8 cellular contexts compared by ENCODE assay signal in the genomic region with DNA sequence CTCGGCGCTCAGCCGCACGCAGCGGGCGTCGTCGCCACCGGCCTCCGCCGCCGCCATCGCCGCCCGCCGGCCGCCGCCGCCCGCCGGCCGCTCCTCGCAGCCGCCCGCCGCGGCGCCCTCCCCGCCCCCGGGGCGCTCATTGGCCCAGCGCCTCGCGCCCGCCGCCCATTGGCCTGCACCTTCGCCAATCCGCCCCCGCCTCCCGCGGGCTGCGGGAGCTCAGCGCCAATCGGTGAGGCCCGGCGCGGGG. TPM values are rescaled to one million over a fixed set of nuclear protein-coding genes. Genes with fewer than 3 reads are reported as not detected.
DNase-seq lines count a peak whose midpoint lies in the region; ATAC-seq and TF ChIP-seq lines count a peak whose summit lies in the region.

A gene with protein sequence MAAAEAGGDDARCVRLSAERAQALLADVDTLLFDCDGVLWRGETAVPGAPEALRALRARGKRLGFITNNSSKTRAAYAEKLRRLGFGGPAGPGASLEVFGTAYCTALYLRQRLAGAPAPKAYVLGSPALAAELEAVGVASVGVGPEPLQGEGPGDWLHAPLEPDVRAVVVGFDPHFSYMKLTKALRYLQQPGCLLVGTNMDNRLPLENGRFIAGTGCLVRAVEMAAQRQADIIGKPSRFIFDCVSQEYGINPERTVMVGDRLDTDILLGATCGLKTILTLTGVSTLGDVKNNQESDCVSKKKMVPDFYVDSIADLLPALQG (minus strand): TSS at position 120 of the 250 bp plus-strand sequence. CDS start 63 bp downstream, at position 57.

- H3K36me3 ChIP-seq in spleen: peaks cover 0 to 21% (median 4%) of the 10 kb centered on the region in 6 donors

- H3K36me3 Mint-ChIP-seq in activated naive CD8-positive, alpha-beta T cell treated with anti-CD3 and anti-CD28 coated beads, Interleukin-2, amount 50 U/mL, for 24 hours (ENCODE audit: low read depth): peaks cover 21% of the 10 kb centered on the region

- peak within 1 kb of the TSS; percentile 88 for H3K4me3 Mint-ChIP-seq in activated naive CD8-positive, alpha-beta T cell treated with anti-CD3 and anti-CD28 coated beads, Interleukin-2, amount 50 U/mL, for 24 hours

- H3K27me3 ChIP-seq in spleen (replicated peaks in 1 of 7): no peaks in the 10 kb centered on the region

- 0 to 1% (median 0%) methylated on average over 1 to 47 of the region's 47 CpGs for WGBS in spleen, 5 donors

- H3K9me3 ChIP-seq in spleen: no peaks in the 10 kb centered on the region

- H3K9me3 Mint-ChIP-seq in activated naive CD8-positive, alpha-beta T cell treated with anti-CD3 and anti-CD28 coated beads, Interleukin-2, amount 50 U/mL, for 24 hours: no peaks in the 10 kb centered on the region

- no peak for TF ChIP-seq POLR2A in spleen (IDR thresholded peaks at IDR 0.05)

- peaks cover 24% of the 10 kb centered on the region for H3K4me1 Mint-ChIP-seq in activated naive CD8-positive, alpha-beta T cell treated with anti-CD3 and anti-CD28 coated beads, Interleukin-2, amount 50 U/mL, for 24 hours

- ATAC-seq in GM19351 (IDR thresholded peaks at IDR 0.05; ENCODE audit: unreplicated experiment) (peak; percentile 85), HG03175 (IDR thresholded peaks at IDR 0.05; ENCODE audit: unreplicated experiment) (peak; percentile 89)
- ATAC-seq in activated naive CD8-positive, alpha-beta T cell treated with anti-CD3 and anti-CD28 coated beads, Interleukin-2, amount 50 U/mL, for 24 hours: no peak

- H3K27ac ChIP-seq in spleen: peak within 1 kb of the TSS; percentile 70 to 98 (median 91)

- peaks cover 18 to 53% (median 31%) of the 10 kb centered on the region in 6 donors for H3K4me1 ChIP-seq in spleen

- no peaks in the 10 kb centered on the region for H3K27me3 Mint-ChIP-seq in activated naive CD8-positive, alpha-beta T cell treated with anti-CD3 and anti-CD28 coated beads, Interleukin-2, amount 50 U/mL, for 24 hours

- H3K27ac Mint-ChIP-seq in activated naive CD8-positive, alpha-beta T cell treated with anti-CD3 and anti-CD28 coated beads, Interleukin-2, amount 50 U/mL, for 24 hours: peak within 1 kb of the TSS; percentile 93

- TF ChIP-seq CTCF in spleen (IDR thresholded peaks at IDR 0.05 in 8 of 11, conservative IDR thresholded peaks at IDR 0.05 in 3 of 11): no peak

- no peak for DNase-seq in activated naive CD8-positive, alpha-beta T cell treated with anti-CD3 and anti-CD28 coated beads, Interleukin-2, amount 50 U/mL, for 24 hours
- no peak for DNase-seq in spleen
- no peak for DNase-seq in KG1 (lab: John Stamatoyannopoulos, UW)
- DNase-seq in NCI-H1105 treated with DMSO at 0.1 percent for 48 hours (lab: John Stamatoyannopoulos, UW): no peak
- no peak for DNase-seq in putamen (ENCODE audit: low spot score)

- intact Hi-C loops in spleen (cut with DNase I; ENCODE audit: low total_unique reads): no loop called here

- peak within 1 kb of the TSS; percentile 90 for H3K4me3 ChIP-seq in iPS-11a (ENCODE audit: low read depth, low read length)
- H3K4me3 ChIP-seq in spleen: peak within 1 kb of the TSS; percentile 71 to 98 (median 89)

RNA-seq across cellular contexts. Expression of the gene that starts here (rescaled TPM):
- total RNA-seq in spleen: 10 to 100 TPM in 6 of 7 donors, 1 to 10 TPM in 1; 9.4 to 20.2 (median 14.1) TPM
- polyA plus RNA-seq in spleen: 10 to 100 TPM in 2 of 3 donors, 1 to 10 TPM in 1; 9.3 to 16.6 (median 12.4) TPM
